ENCODE assay signal across 23 cellular contexts in genomic region chr9:16290169-16290568, GRCh38.
DNase-seq lines count a peak whose midpoint lies in the region; ATAC-seq and TF ChIP-seq lines count a peak whose summit lies in the region.
"Had no signal": no experiment of that assay in that cellular context is flagged by ENCODE, and none has a peak within 500 bp of the region (broad histone marks: within the 10 kb centered on the region; RNA-seq: fewer than 3 reads in every experiment).

No MANE protein-coding gene starts in this region.

- H3K9me3 ChIP-seq in Loucy (ENCODE audit: insufficient read depth, low read depth, low read length) = 0 out of 2 replicates have a peak, but pooled peaks cover 2% of the 10 kb centered on the region
- H3K9me3 ChIP-seq: heart right ventricle, psoas muscle, thyroid gland had no signal

- H4K20me1 ChIP-seq in Loucy (ENCODE audit: insufficient read depth, low read length, poor library complexity, severe bottlenecking) = no peaks in the 10 kb centered on the region

- no peak overlapping the region for H3K27ac Mint-ChIP-seq in effector memory CD8-positive, alpha-beta T cell
- H3K27ac Mint-ChIP-seq: activated CD4-positive, alpha-beta memory T cell treated with anti-CD3 and anti-CD28 coated beads, Interleukin-2, amount 10 ng/mL, durations not matched to agents 7 days and 5 days; stimulated activated naive CD8-positive, alpha-beta T cell treated with anti-CD3 and anti-CD28 coated beads, Interleukin-15, Interleukin-2, amounts not matched to agents 100 ng/mL and 50 ng/mL, for 24 hours; T-helper 2 cell treated with Interferon-gamma antibody and Interleukin-4, amounts not matched to agents 5 μg/mL and 100 μg/mL, for 36 hours had no signal

- H3K9ac ChIP-seq in Loucy (ENCODE audit: low read depth, low read length, poor library complexity, severe bottlenecking) = no peak overlapping the region

- TF ChIP-seq CTCF in GM12875 (IDR thresholded peaks at IDR 0.05; ENCODE audit: borderline replicate concordance, insufficient read depth, low read depth, low read length) (peak; percentile 8; the same call in 1 of the 2 replicates), Loucy (conservative IDR thresholded peaks at IDR 0.05; ENCODE audit: low read length) (0 out of 2 replicates have a peak, but pooled peaks have one; percentile 10)

- no peaks in the 10 kb centered on the region for H3K4me1 Mint-ChIP-seq in effector memory CD8-positive, alpha-beta T cell (ENCODE audit: low read depth in 2 of 2)
- H3K4me1 Mint-ChIP-seq: activated CD4-positive, alpha-beta memory T cell treated with anti-CD3 and anti-CD28 coated beads, Interleukin-2, amount 10 ng/mL, durations not matched to agents 7 days and 5 days had no signal

- H3K27me3 ChIP-seq in Loucy (ENCODE audit: insufficient read depth, low read length, poor library complexity, severe bottlenecking) = no peaks in the 10 kb centered on the region
- H3K27me3 ChIP-seq: thyroid gland had no signal

- ATAC-seq in HG02642 (IDR thresholded peaks at IDR 0.05; ENCODE audit: poor library complexity, unreplicated experiment) = peak; percentile 42
- ATAC-seq in effector memory CD8-positive, alpha-beta T cell (replicated peaks) = no peak
- ATAC-seq: psoas muscle, SK-N-SH treated with all-trans-retinoic acid at 6 μM for 48 hours had no signal

- no peaks in the 10 kb centered on the region for H3K36me3 ChIP-seq in Loucy (ENCODE audit: insufficient read depth, low read length)
- H3K36me3 ChIP-seq: heart right ventricle, thyroid gland had no signal

- no peak overlapping the region for H3K4me3 Mint-ChIP-seq in effector memory CD8-positive, alpha-beta T cell
- H3K4me3 Mint-ChIP-seq: activated CD4-positive, alpha-beta memory T cell treated with anti-CD3 and anti-CD28 coated beads, Interleukin-2, amount 10 ng/mL, durations not matched to agents 7 days and 5 days; stimulated activated naive CD8-positive, alpha-beta T cell treated with anti-CD3 and anti-CD28 coated beads, Interleukin-15, Interleukin-2, amounts not matched to agents 100 ng/mL and 50 ng/mL, for 24 hours; T-helper 2 cell treated with Interferon-gamma antibody and Interleukin-4, amounts not matched to agents 5 μg/mL and 100 μg/mL, for 36 hours had no signal

- H3K36me3 Mint-ChIP-seq in effector memory CD8-positive, alpha-beta T cell (ENCODE audit: insufficient read depth) = no peaks in the 10 kb centered on the region

- no peaks in the 10 kb centered on the region for H3F3A ChIP-seq in Loucy (ENCODE audit: low read depth)

- no peak overlapping the region for H3K4me3 ChIP-seq in GM12875 (ENCODE audit: low read depth, low read length)
- H3K4me3 ChIP-seq in Loucy (ENCODE audit: low read length, poor library complexity, severe bottlenecking) = no peak overlapping the region
- H3K4me3 ChIP-seq: heart right ventricle, psoas muscle, thyroid gland had no signal

- H3K9me2 ChIP-seq in Loucy (replicated peaks; ENCODE audit: low read depth, low read length) = no peaks in the 10 kb centered on the region

- no peaks in the 10 kb centered on the region for H3K4me1 ChIP-seq in Loucy (ENCODE audit: insufficient read depth, low read length, poor library complexity, severe bottlenecking)
- H3K4me1 ChIP-seq: psoas muscle had no signal

- no peak overlapping the region for H2AFZ ChIP-seq in Loucy (ENCODE audit: low read length)

- H3K79me2 ChIP-seq in Loucy (ENCODE audit: insufficient read depth, low read length) = no peaks in the 10 kb centered on the region

- H3K9me3 Mint-ChIP-seq in effector memory CD8-positive, alpha-beta T cell = peaks cover 2 to 14% of the 10 kb centered on the region in 2 donors
- H3K9me3 Mint-ChIP-seq: stimulated activated naive CD8-positive, alpha-beta T cell treated with anti-CD3 and anti-CD28 coated beads, Interleukin-15, Interleukin-2, amounts not matched to agents 100 ng/mL and 50 ng/mL, for 24 hours had no signal

- H3K27me3 Mint-ChIP-seq in effector memory CD8-positive, alpha-beta T cell = no peaks in the 10 kb centered on the region
- H3K27me3 Mint-ChIP-seq: activated CD4-positive, alpha-beta memory T cell treated with anti-CD3 and anti-CD28 coated beads, Interleukin-2, amount 10 ng/mL, durations not matched to agents 7 days and 5 days; stimulated activated naive CD8-positive, alpha-beta T cell treated with anti-CD3 and anti-CD28 coated beads, Interleukin-15, Interleukin-2, amounts not matched to agents 100 ng/mL and 50 ng/mL, for 24 hours had no signal

- DNase-seq in islet precursor cell (peak; percentile 17), germinal center (ENCODE audit: low spot score) (no peak), DMS79 (lab: John Stamatoyannopoulos, UW) (no peak), ureter (ENCODE audit: low spot score) (no peak)
- DNase-seq in effector memory CD8-positive, alpha-beta T cell = no peak
- DNase-seq: activated CD4-positive, alpha-beta memory T cell treated with anti-CD3 and anti-CD28 coated beads, Interleukin-2, amount 10 ng/mL, durations not matched to agents 7 days and 5 days; activated CD4-positive, CD25-positive, alpha-beta regulatory T cell; C1 segment of cervical spinal cord; Calu3; cerebellar nuclear complex; heart right ventricle; NCI-H1417; NCI-H2081; NCI-H774; psoas muscle; stimulated activated CD4-positive, alpha-beta T cell treated with anti-CD3 and anti-CD28 coated beads, Interleukin-15, amount 100 ng/mL, for 24 hours; thyroid gland had no signal

- no peak overlapping the region for H3K4me2 ChIP-seq in Loucy (ENCODE audit: low read depth, low read length, poor library complexity, severe bottlenecking)
